ENCODE assay signal across 8 cellular contexts in genomic region chr1:225962440-225962975, GRCh38. TPM values are rescaled to one million over a fixed set of nuclear protein-coding genes. Genes with fewer than 3 reads are reported as not detected.
DNase-seq lines count a peak whose midpoint lies in the region; ATAC-seq and TF ChIP-seq lines count a peak whose summit lies in the region.

No MANE protein-coding gene starts in this region.

- 56% methylated on average over 15 of the region's 21 CpGs for WGBS in mammary epithelial cell (ENCODE audit: low coverage, missing lambda C conversion rate)
- 31 to 36% (median 34%) methylated on average over 21 of the region's 21 CpGs for WGBS in psoas muscle, 3 donors

- no peak overlapping the region for H3K4me3 Mint-ChIP-seq in MCF 10A (ENCODE audit: unreplicated experiment)

- no peak overlapping the region for H3K27ac ChIP-seq in mammary epithelial cell (ENCODE audit: insufficient read depth, low read depth, low read length)
- H3K27ac ChIP-seq in psoas muscle: no peak overlapping the region

- no peak for TF ChIP-seq POLR2A in erythroblast (IDR thresholded peaks at IDR 0.05; ENCODE audit: low read length)

- H3K4me3 ChIP-seq in mammary epithelial cell (replicated peaks in 1 of 3; ENCODE audit: insufficient read depth in 1 of 3, low read depth in 2 of 3, low read length in 3 of 3): no peak overlapping the region
- H3K4me3 ChIP-seq in LNCaP clone FGC (ENCODE audit: low read depth, low read length): no peak overlapping the region
- H3K4me3 ChIP-seq in psoas muscle: no peak overlapping the region

- dilution Hi-C loops in mammary epithelial cell (cut with HindIII; ENCODE audit: low sequenced_read_pairs): no loop called here

- no peaks in the 10 kb centered on the region for H3K27me3 ChIP-seq in mammary epithelial cell (ENCODE audit: insufficient read depth, low read length)
- H3K27me3 ChIP-seq in psoas muscle (ENCODE audit: insufficient read depth in 3 of 3, low read length in 2 of 3): peaks cover 0 to 5% (median 0%) of the 10 kb centered on the region in 3 donors

- peaks cover 5% of the 10 kb centered on the region for H3K4me1 Mint-ChIP-seq in MCF 10A (ENCODE audit: insufficient read depth, unreplicated experiment)

- H3K9me3 ChIP-seq in mammary epithelial cell (replicated peaks; ENCODE audit: insufficient read depth, low read length): peaks cover 2% of the 10 kb centered on the region
- H3K9me3 ChIP-seq in psoas muscle: no peaks in the 10 kb centered on the region

- no peaks in the 10 kb centered on the region for H3K4me1 ChIP-seq in mammary epithelial cell (ENCODE audit: insufficient read depth, low read length)
- H3K4me1 ChIP-seq in psoas muscle: no peaks in the 10 kb centered on the region

- no peak overlapping the region for H3K9ac ChIP-seq in mammary epithelial cell (ENCODE audit: insufficient read depth, low read length)

- no peak for DNase-seq in MCF 10A (ENCODE audit: unreplicated experiment)
- DNase-seq in mammary epithelial cell: no peak
- no peak for DNase-seq in LNCaP clone FGC (ENCODE audit: low read depth)
- DNase-seq in activated CD8-positive, alpha-beta memory T cell treated with anti-CD3 and anti-CD28 coated beads for 24 hours: peak; percentile 87
- DNase-seq in erythroblast (lab: John Stamatoyannopoulos, UW): peak; percentile 72 to 82
- peak in 1 of 2 donors; percentile 29 for DNase-seq in psoas muscle
- DNase-seq in NCI-H1436 treated with DMSO at 0.1 percent for 48 hours (lab: John Stamatoyannopoulos, UW): no peak
- no peak for DNase-seq in glomerular visceral epithelial cell (ENCODE audit: extremely low spot score)

- no peak overlapping the region for H3K4me2 ChIP-seq in mammary epithelial cell (ENCODE audit: insufficient read depth, low read depth, low read length)

- CTCF ChIA-PET in MCF 10A (lab: Yijun Ruan, JAX) (interaction anchor here (0.5 to 1.8 kb wide), 12 partner anchors 12 to 415 kb away, joined by 3 to 7 read pairs (median 3); no protein-coding TSS in a partner anchor), mammary epithelial cell (lab: Charles Lee; ENCODE audit: low non-redundant PET) (no interaction called here)

- no peak overlapping the region for H2AFZ ChIP-seq in mammary epithelial cell (ENCODE audit: low read depth, low read length)

- intact Hi-C loops in MCF 10A (cut with micrococcal nuclease): no loop called here
- intact Hi-C loops in mammary epithelial cell (cut with micrococcal nuclease): no loop called here
- intact Hi-C loops in psoas muscle (cut with DNase I): no loop called here

- H3K79me2 ChIP-seq in mammary epithelial cell (ENCODE audit: insufficient read depth, low read length): no peaks in the 10 kb centered on the region

- H3K9me3 Mint-ChIP-seq in MCF 10A (ENCODE audit: unreplicated experiment): no peaks in the 10 kb centered on the region

- TF ChIP-seq CTCF in MCF 10A (IDR thresholded peaks at IDR 0.05; ENCODE audit: unreplicated experiment): peak; percentile 45
- peak in 1 of 2 donors; percentile 18 for TF ChIP-seq CTCF in mammary epithelial cell (conservative IDR thresholded peaks at IDR 0.05 in 1 of 2, IDR thresholded peaks at IDR 0.05 in 1 of 2; ENCODE audit: extremely low read depth in 1 of 2, insufficient read depth in 1 of 2, low read depth in 1 of 2, low read length in 2 of 2)
- peak; percentile 43 for TF ChIP-seq CTCF in LNCaP clone FGC (IDR thresholded peaks at IDR 0.05; ENCODE audit: control insufficient read depth, extremely low read depth, insufficient read depth)
- peak; percentile 36 for TF ChIP-seq CTCF in psoas muscle (IDR thresholded peaks at IDR 0.05)

- no peak overlapping the region for H3K27ac Mint-ChIP-seq in MCF 10A (ENCODE audit: low read depth, unreplicated experiment)

- no peaks in the 10 kb centered on the region for H3K36me3 Mint-ChIP-seq in MCF 10A (ENCODE audit: insufficient read depth, unreplicated experiment)

- in situ Hi-C loops in mammary epithelial cell (cut with MboI; ENCODE audit: low sequenced_read_pairs in 2 of 2): no loop called here

- H4K20me1 ChIP-seq in mammary epithelial cell (ENCODE audit: insufficient read depth, low read length): no peaks in the 10 kb centered on the region

- H3K27me3 Mint-ChIP-seq in MCF 10A (ENCODE audit: insufficient read depth, unreplicated experiment): no peaks in the 10 kb centered on the region

- BruUV-seq in MCF 10A (replicated peaks; lab: Mats Ljungman, UMichigan) (no TSS peak), mammary epithelial cell (replicated peaks; lab: Mats Ljungman, UMichigan) (no TSS peak)

- peak in 2 of 4 donors; percentile 58 to 59 for ATAC-seq in psoas muscle

- POLR2A ChIA-PET in MCF 10A (lab: Yijun Ruan, JAX): interaction anchor here (0.8 to 1.1 kb wide), 3 partner anchors 11 to 185 kb away, joined by 3 to 4 read pairs (median 4); partner anchors contain the start of gene SRP9

- H3K36me3 ChIP-seq in mammary epithelial cell (ENCODE audit: insufficient read depth, low read length) (no peaks in the 10 kb centered on the region), psoas muscle (ENCODE audit: insufficient read depth in 1 of 2, low read depth in 1 of 2) (no peaks in the 10 kb centered on the region)

RNA-seq across cellular contexts. Expression of gene LEFTY2, which starts 21.5 kb away (rescaled TPM):
- total RNA-seq in MCF 10A (2022) (not detected in 2 replicates), mammary epithelial cell (not detected), psoas muscle (1 to 10 TPM in 1 of 4 donors, under 1 TPM in 2, not detected in 1; 0.13 to 1.2 (median 0.42) TPM)
- polyA plus RNA-seq in mammary epithelial cell (not detected), psoas muscle (under 1 TPM in 2 of 3 donors, not detected in 1; 0.03 to 0.10 TPM)
- polyA minus RNA-seq in mammary epithelial cell: not detected

RNA-seq across cellular contexts. Expression of gene SDE2, which starts 36.6 kb away (rescaled TPM):
- total RNA-seq in MCF 10A (2022) (59.3 and 61.8 TPM in 2 replicates), mammary epithelial cell (10 to 100 TPM; 22.0 to 23.5 TPM), psoas muscle (10 to 100 TPM; 17.4 to 27.7 (median 22.1) TPM)
- polyA plus RNA-seq in mammary epithelial cell (7.8 TPM), psoas muscle (10 to 100 TPM in 1 of 3 donors, 1 to 10 TPM in 2; 8.1 to 19.5 (median 9.7) TPM)
- 12.1 TPM for polyA minus RNA-seq in mammary epithelial cell

RNA-seq across cellular contexts. Expression of gene PYCR2, which starts 38.5 kb away (rescaled TPM):
- total RNA-seq in MCF 10A (2022): 172 and 173 TPM in 2 replicates
- 10 to 100 TPM; 64.2 to 73.1 TPM for total RNA-seq in mammary epithelial cell
- polyA plus RNA-seq in mammary epithelial cell: 73.6 TPM
- polyA minus RNA-seq in mammary epithelial cell: 83.2 TPM
- 10 to 100 TPM; 46.0 to 59.4 (median 53.7) TPM for total RNA-seq in psoas muscle
- polyA plus RNA-seq in psoas muscle: 10 to 100 TPM; 34.9 to 70.2 (median 41.4) TPM

Comparison
In these comparisons a context has a peak if more than half of its experiments do, and no peak if none do; other contexts are left out.
1. DNase-seq: peak in activated CD8-positive, alpha-beta memory T cell treated with anti-CD3 and anti-CD28 coated beads for 24 hours (single experiment) and erythroblast (2 of 2); none in MCF 10A (single experiment), mammary epithelial cell (single experiment), LNCaP clone FGC (single experiment), NCI-H1436 treated with DMSO at 0.1 percent for 48 hours (single experiment) and glomerular visceral epithelial cell (single experiment).